ENCODE assay signal across 2 cellular contexts in genomic region chr2:172082944-172083718, GRCh38.
TF ChIP-seq lines count a peak whose summit lies in the region.

No MANE protein-coding gene starts in this region.

TF ChIP-seq in IMR-90, 13 proteins besides CTCF, POLR2A, EP300 and RAD21 (continued from another document):
- TF ChIP-seq USF2 (IDR thresholded peaks at IDR 0.05; ENCODE audit: low read depth, low read length), result no peak
- TF ChIP-seq, protein P1, sequence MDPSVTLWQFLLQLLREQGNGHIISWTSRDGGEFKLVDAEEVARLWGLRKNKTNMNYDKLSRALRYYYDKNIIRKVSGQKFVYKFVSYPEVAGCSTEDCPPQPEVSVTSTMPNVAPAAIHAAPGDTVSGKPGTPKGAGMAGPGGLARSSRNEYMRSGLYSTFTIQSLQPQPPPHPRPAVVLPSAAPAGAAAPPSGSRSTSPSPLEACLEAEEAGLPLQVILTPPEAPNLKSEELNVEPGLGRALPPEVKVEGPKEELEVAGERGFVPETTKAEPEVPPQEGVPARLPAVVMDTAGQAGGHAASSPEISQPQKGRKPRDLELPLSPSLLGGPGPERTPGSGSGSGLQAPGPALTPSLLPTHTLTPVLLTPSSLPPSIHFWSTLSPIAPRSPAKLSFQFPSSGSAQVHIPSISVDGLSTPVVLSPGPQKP (IDR thresholded peaks at IDR 0.05; ENCODE audit: borderline replicate concordance, low read depth, low read length), result no peak
- no peak for TF ChIP-seq NFE2L2 (IDR thresholded peaks at IDR 0.05; ENCODE audit: low read depth, low read length)
- TF ChIP-seq BHLHE40 (IDR thresholded peaks at IDR 0.05; ENCODE audit: low read depth, low read length), result no peak
- no peak for TF ChIP-seq RCOR1 (IDR thresholded peaks at IDR 0.05; ENCODE audit: insufficient replicate concordance, low read length)
- TF ChIP-seq CHD1 (IDR thresholded peaks at IDR 0.05; ENCODE audit: low read depth, low read length), result no peak
- TF ChIP-seq SMC3 (IDR thresholded peaks at IDR 0.05; ENCODE audit: low read depth, low read length), result no peak
- no peak for TF ChIP-seq CEBPB (IDR thresholded peaks at IDR 0.05; ENCODE audit: low read depth, low read length)
- TF ChIP-seq FOS (IDR thresholded peaks at IDR 0.05; ENCODE audit: low read depth, low read length), result no peak

TF ChIP-seq in neural cell, 6 proteins besides CTCF, POLR2A, EP300 and RAD21 (continued from another document):
- TF ChIP-seq, protein P2, sequence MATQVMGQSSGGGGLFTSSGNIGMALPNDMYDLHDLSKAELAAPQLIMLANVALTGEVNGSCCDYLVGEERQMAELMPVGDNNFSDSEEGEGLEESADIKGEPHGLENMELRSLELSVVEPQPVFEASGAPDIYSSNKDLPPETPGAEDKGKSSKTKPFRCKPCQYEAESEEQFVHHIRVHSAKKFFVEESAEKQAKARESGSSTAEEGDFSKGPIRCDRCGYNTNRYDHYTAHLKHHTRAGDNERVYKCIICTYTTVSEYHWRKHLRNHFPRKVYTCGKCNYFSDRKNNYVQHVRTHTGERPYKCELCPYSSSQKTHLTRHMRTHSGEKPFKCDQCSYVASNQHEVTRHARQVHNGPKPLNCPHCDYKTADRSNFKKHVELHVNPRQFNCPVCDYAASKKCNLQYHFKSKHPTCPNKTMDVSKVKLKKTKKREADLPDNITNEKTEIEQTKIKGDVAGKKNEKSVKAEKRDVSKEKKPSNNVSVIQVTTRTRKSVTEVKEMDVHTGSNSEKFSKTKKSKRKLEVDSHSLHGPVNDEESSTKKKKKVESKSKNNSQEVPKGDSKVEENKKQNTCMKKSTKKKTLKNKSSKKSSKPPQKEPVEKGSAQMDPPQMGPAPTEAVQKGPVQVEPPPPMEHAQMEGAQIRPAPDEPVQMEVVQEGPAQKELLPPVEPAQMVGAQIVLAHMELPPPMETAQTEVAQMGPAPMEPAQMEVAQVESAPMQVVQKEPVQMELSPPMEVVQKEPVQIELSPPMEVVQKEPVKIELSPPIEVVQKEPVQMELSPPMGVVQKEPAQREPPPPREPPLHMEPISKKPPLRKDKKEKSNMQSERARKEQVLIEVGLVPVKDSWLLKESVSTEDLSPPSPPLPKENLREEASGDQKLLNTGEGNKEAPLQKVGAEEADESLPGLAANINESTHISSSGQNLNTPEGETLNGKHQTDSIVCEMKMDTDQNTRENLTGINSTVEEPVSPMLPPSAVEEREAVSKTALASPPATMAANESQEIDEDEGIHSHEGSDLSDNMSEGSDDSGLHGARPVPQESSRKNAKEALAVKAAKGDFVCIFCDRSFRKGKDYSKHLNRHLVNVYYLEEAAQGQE (IDR thresholded peaks at IDR 0.05; ENCODE audit: borderline replicate concordance), result peak; percentile 22
